Comparison of ENCODE assay signal across 20 cellular contexts in genomic region chr3:40137586-40138295, GRCh38.
DNase-seq lines count a peak whose midpoint lies in the region; ATAC-seq, FAIRE-seq and TF ChIP-seq lines count a peak whose summit lies in the region.
"Had no signal": no experiment of that assay in that cellular context is flagged by ENCODE, and none has a peak within 500 bp of the region (broad histone marks: within the 10 kb centered on the region; RNA-seq: fewer than 3 reads in every experiment).

No MANE protein-coding gene starts in this region.

- DNase-seq in GM04504 (ENCODE audit: low read depth), result peak; percentile 32
- DNase-seq in NCI-H460 (ENCODE audit: extremely low read depth, low read depth), result peak; percentile 38
- peak; percentile 93 for DNase-seq in bronchial epithelial cell (ENCODE audit: low read depth)
- DNase-seq in osteoblast (ENCODE audit: insufficient read length, low spot score, missing footprints), result peak; percentile 54
- DNase-seq in MV-4-11 (lab: John Stamatoyannopoulos, UW), result no peak
- no peak for DNase-seq in colonic mucosa
- DNase-seq in activated CD4-positive, CD25-positive, alpha-beta regulatory T cell (lab: John Stamatoyannopoulos, UW), result no peak
- DNase-seq: activated CD4-positive, alpha-beta T cell treated with anti-CD3 and anti-CD28 coated beads, Interleukin-2, amount 10 ng/mL, durations not matched to agents 7 days and 5 days; central memory CD4-positive, alpha-beta T cell; DMS53; effector memory CD8-positive, alpha-beta T cell; immature natural killer cell; naive B cell; NCI-H1105 treated with DMSO at 0.1 percent for 48 hours; tibial artery had no signal

- TF ChIP-seq CTCF in bronchial epithelial cell (IDR thresholded peaks at IDR 0.05; ENCODE audit: insufficient read depth, low read length, severe bottlenecking), result no peak
- TF ChIP-seq CTCF in osteoblast (IDR thresholded peaks at IDR 0.05; ENCODE audit: extremely low read depth, low read depth, low read length), result no peak
- TF ChIP-seq CTCF in colonic mucosa (IDR thresholded peaks at IDR 0.05), result no peak

- H3K4me3 ChIP-seq in bronchial epithelial cell (ENCODE audit: low read depth, low read length) (no peak overlapping the region), osteoblast (ENCODE audit: insufficient read depth, low read length) (no peak overlapping the region), colonic mucosa (no peak overlapping the region)
- H3K4me3 ChIP-seq: lung, tibial artery had no signal

- H3K9ac ChIP-seq in colonic mucosa (ENCODE audit: low read depth in 2 of 2, low read length in 2 of 2), result no peak overlapping the region

- no peak overlapping the region for H2AFZ ChIP-seq in osteoblast (ENCODE audit: low read length)

- H3K9me3 ChIP-seq in osteoblast (ENCODE audit: low read depth, low read length) (no peaks in the 10 kb centered on the region), colonic mucosa (no peaks in the 10 kb centered on the region)

- no peak for ATAC-seq in GM19463 (IDR thresholded peaks at IDR 0.05; ENCODE audit: unreplicated experiment)
- ATAC-seq: activated naive CD4-positive, alpha-beta T cell treated with anti-CD3 and anti-CD28 coated beads, Interleukin-2, amount 50 U/mL, for 72 hours; effector memory CD8-positive, alpha-beta T cell; stimulated activated effector memory CD8-positive, alpha-beta T cell treated with anti-CD3 and anti-CD28 coated beads, Interleukin-12 subunit alpha, Interleukin-12 subunit beta, amount 100 ng/mL, for 72 hours had no signal

- H3K27ac ChIP-seq in osteoblast (ENCODE audit: low read depth, low read length) (no peak overlapping the region), colonic mucosa (no peak overlapping the region)
- H3K27ac ChIP-seq: C4-2B, tibial artery had no signal

- H3K4me1 ChIP-seq in osteoblast (ENCODE audit: insufficient read depth, low read length), result no peaks in the 10 kb centered on the region
- no peaks in the 10 kb centered on the region for H3K4me1 ChIP-seq in colonic mucosa
- H3K4me1 ChIP-seq: tibial artery had no signal

- H4K20me1 ChIP-seq in osteoblast (ENCODE audit: insufficient read depth, low read length), result no peaks in the 10 kb centered on the region

- H3K27me3 ChIP-seq in bronchial epithelial cell (ENCODE audit: control insufficient read depth, insufficient read depth, low read length), result no peaks in the 10 kb centered on the region
- H3K27me3 ChIP-seq in osteoblast (ENCODE audit: insufficient read depth, low read length), result no peaks in the 10 kb centered on the region
- no peaks in the 10 kb centered on the region for H3K27me3 ChIP-seq in colonic mucosa
- H3K27me3 ChIP-seq: tibial artery had no signal

- H3K36me3 ChIP-seq in bronchial epithelial cell (ENCODE audit: control insufficient read depth, insufficient read depth, low read length) (no peaks in the 10 kb centered on the region), osteoblast (ENCODE audit: insufficient read depth, low read length) (no peaks in the 10 kb centered on the region), colonic mucosa (no peaks in the 10 kb centered on the region)
- H3K36me3 ChIP-seq: tibial artery had no signal

- FAIRE-seq in bronchial epithelial cell (lab: Jason Lieb, UNC), result peak; percentile 36

- no peak overlapping the region for H3K4me2 ChIP-seq in osteoblast (ENCODE audit: insufficient read depth, low read length)

- intact Hi-C loops in colonic mucosa (cut with DNase I), result no loop called here

- H3K79me2 ChIP-seq in osteoblast (ENCODE audit: insufficient read depth, low read length), result no peaks in the 10 kb centered on the region

Comparison
In these comparisons a context has a peak if more than half of its experiments do, and no peak if none do; other contexts are left out.
1. DNase-seq: peak in GM04504 (single experiment), NCI-H460 (single experiment), bronchial epithelial cell (single experiment) and osteoblast (single experiment); none in MV-4-11 (single experiment), colonic mucosa (single experiment) and activated CD4-positive, CD25-positive, alpha-beta regulatory T cell (0 of 4).